Comparison of ENCODE assay signal across 8 cellular contexts in genomic region chr1:89670168-89670567, GRCh38. TPM values are rescaled to one million over a fixed set of nuclear protein-coding genes. Genes with fewer than 3 reads are reported as not detected.
DNase-seq lines count a peak whose midpoint lies in the region; ATAC-seq and TF ChIP-seq lines count a peak whose summit lies in the region.

No MANE protein-coding gene starts in this region.

- H3K9me3 ChIP-seq in lower lobe of right lung (no peaks in the 10 kb centered on the region), psoas muscle (no peaks in the 10 kb centered on the region), ovary (no peaks in the 10 kb centered on the region)

- H3K27me3 ChIP-seq in lower lobe of right lung (ENCODE audit: low read depth) (no peaks in the 10 kb centered on the region), psoas muscle (ENCODE audit: insufficient read depth in 3 of 3, low read length in 2 of 3) (no peaks in the 10 kb centered on the region), ovary (no peaks in the 10 kb centered on the region)

- H3K27ac ChIP-seq in lower lobe of right lung (no peak overlapping the region), coronary artery (no peak overlapping the region), psoas muscle (no peak overlapping the region), ovary (no peak overlapping the region)

- DNase-seq in NOMO-1 treated with dmso at 0.1 percent for 144 hours (lab: John Stamatoyannopoulos, UW; ENCODE audit: unreplicated experiment) (peak; percentile 89), lower lobe of right lung (no peak), coronary artery (ENCODE audit: low spot score) (no peak), psoas muscle (no peak), ovary (no peak), ureter (ENCODE audit: low spot score) (no peak)

- intact Hi-C loops in lower lobe of right lung (cut with DNase I) (no loop called here), psoas muscle (cut with DNase I) (no loop called here), ovary (cut with DNase I) (no loop called here)

- no peak for TF ChIP-seq POLR2A in ovary (IDR thresholded peaks at IDR 0.05)

- WGBS in psoas muscle, 3 donors: 83 to 88% (median 86%) methylated on average over 7 of the region's 7 CpGs
- WGBS in ovary, 3 donors: 36 to 75% (median 42%) methylated on average over 7 of the region's 7 CpGs

- H3K36me3 ChIP-seq in lower lobe of right lung (no peaks in the 10 kb centered on the region), psoas muscle (ENCODE audit: insufficient read depth in 1 of 2, low read depth in 1 of 2) (no peaks in the 10 kb centered on the region), ovary (no peaks in the 10 kb centered on the region)

- no peak for TF ChIP-seq EP300 in ovary (IDR thresholded peaks at IDR 0.05)

- H3K4me3 ChIP-seq in lower lobe of right lung (no peak overlapping the region), coronary artery (no peak overlapping the region), psoas muscle (no peak overlapping the region), ovary (no peak overlapping the region)

- no peak for TF ChIP-seq CTCF in lower lobe of right lung (IDR thresholded peaks at IDR 0.05)
- no peak for TF ChIP-seq CTCF in coronary artery (IDR thresholded peaks at IDR 0.05)
- no peak for TF ChIP-seq CTCF in psoas muscle (IDR thresholded peaks at IDR 0.05)
- TF ChIP-seq CTCF in ovary (IDR thresholded peaks at IDR 0.05): no peak

- H3K4me1 ChIP-seq in lower lobe of right lung (peaks cover 39% of the 10 kb centered on the region), psoas muscle (no peaks in the 10 kb centered on the region), ovary (ENCODE audit: insufficient read depth) (no peaks in the 10 kb centered on the region)

- peak; percentile 97 for ATAC-seq in GM18861 (IDR thresholded peaks at IDR 0.05; ENCODE audit: unreplicated experiment)
- peak; percentile 95 for ATAC-seq in HG02610 (IDR thresholded peaks at IDR 0.05; ENCODE audit: unreplicated experiment)
- peak; percentile 77 to 82 for ATAC-seq in lower lobe of right lung
- ATAC-seq in psoas muscle: no peak

RNA-seq across cellular contexts. Expression of gene LRRC8C, which starts 37.2 kb away (rescaled TPM):
- total RNA-seq in lower lobe of right lung (13.0 TPM), psoas muscle (1 to 10 TPM; 2.8 to 4.1 (median 3.2) TPM), ovary (1 to 10 TPM; 5.7 to 9.2 (median 7.2) TPM), ureter (10.1 TPM)
- polyA plus RNA-seq in psoas muscle (1 to 10 TPM; 1.4 to 1.8 (median 1.8) TPM), ovary (10 to 100 TPM in 1 of 2 donors, 1 to 10 TPM in 1; 5.6 to 11.1 TPM)

Comparison
In these comparisons a context has a peak if more than half of its experiments do, and no peak if none do; other contexts are left out.
1. ATAC-seq: peak in GM18861 (single experiment), HG02610 (single experiment) and lower lobe of right lung (2 of 2); none in psoas muscle (0 of 4).